Comparison of ENCODE assay signal across 8 cellular contexts in the genomic region with DNA sequence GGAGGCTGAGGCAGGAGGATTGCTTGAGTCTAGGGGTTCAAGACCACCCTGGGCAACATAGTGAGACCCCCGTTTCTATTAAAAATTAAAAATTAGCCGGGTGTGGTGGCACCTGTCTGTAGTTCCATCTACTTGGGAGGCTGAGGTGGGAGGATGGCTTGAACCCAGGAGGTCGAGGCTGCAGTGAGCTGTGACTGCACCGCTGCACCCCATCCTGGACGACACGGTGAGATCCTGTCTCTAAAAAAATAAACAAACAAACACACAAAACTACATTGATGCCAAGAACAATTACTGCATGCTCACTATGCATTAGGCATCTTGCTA. TPM values are rescaled to one million over a fixed set of nuclear protein-coding genes. Genes with fewer than 3 reads are reported as not detected.
DNase-seq lines count a peak whose midpoint lies in the region; ATAC-seq, FAIRE-seq and TF ChIP-seq lines count a peak whose summit lies in the region.

No MANE protein-coding gene starts in this region.

- no peak for ATAC-seq in HepG2
- ATAC-seq in HG03342 (IDR thresholded peaks at IDR 0.05; ENCODE audit: unreplicated experiment): no peak

- in situ Hi-C loops in astrocyte of the spinal cord (cut with HindIII; ENCODE audit: low sequenced_read_pairs): no loop called here
- in situ Hi-C loops in HepG2 (cut with HindIII; ENCODE audit: extremely low pct_ligation_motif_present, low pct_unique_long_range_greater_than_20kb): no loop called here

- BruUV-seq in HepG2 (replicated peaks; lab: Mats Ljungman, UMichigan): TSS peak; percentile 98

- H3K27me3 ChIP-seq in HepG2 (ENCODE audit: control insufficient read depth in 1 of 2, insufficient read depth in 2 of 2, low read length in 2 of 2) (no peaks in the 10 kb centered on the region), thyroid gland (no peaks in the 10 kb centered on the region)

- H3K9me3 ChIP-seq in HepG2 (ENCODE audit: low read length) (no peaks in the 10 kb centered on the region), thyroid gland (no peaks in the 10 kb centered on the region)

- POLR2A ChIA-PET in HepG2 (lab: Yijun Ruan, JAX): interaction anchor here (1.0 to 2.7 kb wide), 6 partner anchors 9 to 292 kb away, joined by 3 to 23 read pairs (median 4); no protein-coding TSS in a partner anchor

- H3K4me1 ChIP-seq in HepG2 (ENCODE audit: insufficient read depth, low read length): peaks cover 60% of the 10 kb centered on the region
- peaks cover 19 to 44% of the 10 kb centered on the region in 2 donors for H3K4me1 ChIP-seq in thyroid gland

- no peak for TF ChIP-seq RAD21 in HepG2 (CRISPR knock-in tag; IDR thresholded peaks at IDR 0.05)

- peaks cover 2% of the 10 kb centered on the region for H3K36me3 Mint-ChIP-seq in activated T-cell treated with anti-CD3 and anti-CD28 coated beads, Interleukin-2, amount 50 U/mL, for 24 hours (ENCODE audit: low read depth)

- H3K9ac ChIP-seq in HepG2 (ENCODE audit: insufficient read depth, low read depth, low read length): peak overlapping the region; percentile 78

- no peaks in the 10 kb centered on the region for H3K9me3 Mint-ChIP-seq in activated T-cell treated with anti-CD3 and anti-CD28 coated beads, Interleukin-2, amount 50 U/mL, for 24 hours

- H3K4me3 ChIP-seq in astrocyte of the spinal cord (ENCODE audit: low read depth, low read length) (peak overlapping the region; percentile 60), HepG2 (replicated peaks in 1 of 3; ENCODE audit: insufficient read depth in 1 of 3, low read depth in 2 of 3, low read length in 3 of 3) (peak overlapping the region; percentile 57 to 87 (median 80)), thyroid gland (replicated peaks in 1 of 3) (peak overlapping the region in 1 of 3 donors; percentile 69)

- no peak for DNase-seq in activated T-cell treated with anti-CD3 and anti-CD28 coated beads, Interleukin-2, amount 50 U/mL, for 24 hours
- DNase-seq in activated T-cell treated with anti-CD3 and anti-CD28 coated beads, Interleukin-2, amount 50 U/mL, for 1 hour: no peak
- DNase-seq in astrocyte of the spinal cord (ENCODE audit: low read depth, low spot score) (no peak), HepG2 (ENCODE audit: low spot score) (no peak), thyroid gland (no peak), NCI-H524 treated with DMSO at 0.1 percent for 48 hours (lab: John Stamatoyannopoulos, UW) (no peak), 8988T (no peak)

- H3K36me3 ChIP-seq in HepG2 (replicated peaks in 1 of 2; ENCODE audit: control insufficient read depth in 1 of 2, insufficient read depth in 2 of 2, low read length in 2 of 2): no peaks in the 10 kb centered on the region
- H3K36me3 ChIP-seq in thyroid gland: no peaks in the 10 kb centered on the region

- TF ChIP-seq CTCF in astrocyte of the spinal cord (IDR thresholded peaks at IDR 0.05; ENCODE audit: low read depth, low read length): no peak
- TF ChIP-seq CTCF in HepG2 (CRISPR knock-in tag; IDR thresholded peaks at IDR 0.05): no peak
- no peak for TF ChIP-seq CTCF in thyroid gland (IDR thresholded peaks at IDR 0.05)

- no peak for FAIRE-seq in HepG2 (lab: Jason Lieb, UNC)

- H3K4me3 Mint-ChIP-seq in activated T-cell treated with anti-CD3 and anti-CD28 coated beads, Interleukin-2, amount 50 U/mL, for 24 hours: peak overlapping the region; percentile 80

- peaks cover 27% of the 10 kb centered on the region for H3K79me2 ChIP-seq in HepG2 (ENCODE audit: insufficient read depth, low read length)

- H4K20me1 ChIP-seq in HepG2 (ENCODE audit: insufficient read depth, low read length): peaks cover 8% of the 10 kb centered on the region; the same call in 1 of the 2 replicates

- H3K27me3 Mint-ChIP-seq in activated T-cell treated with anti-CD3 and anti-CD28 coated beads, Interleukin-2, amount 50 U/mL, for 24 hours: no peaks in the 10 kb centered on the region

- H2AFZ ChIP-seq in HepG2 (ENCODE audit: low read length): no peak overlapping the region

- H3K27ac Mint-ChIP-seq in activated T-cell treated with anti-CD3 and anti-CD28 coated beads, Interleukin-2, amount 50 U/mL, for 24 hours: peak overlapping the region; percentile 64

- WGBS in HepG2 (ENCODE audit: low lambda C conversion rate): 43% methylated on average over 6 of the region's 6 CpGs
- WGBS in thyroid gland, 2 donors: 57 to 67% methylated on average over 6 of the region's 6 CpGs

- H3K27ac ChIP-seq in HepG2 (ENCODE audit: extremely low read length, insufficient read depth, low read length): peak overlapping the region; percentile 70
- peak overlapping the region in 2 of 3 donors; percentile 44 to 55 for H3K27ac ChIP-seq in thyroid gland

- H3K4me2 ChIP-seq in HepG2 (ENCODE audit: low read depth, low read length): peak overlapping the region; percentile 100

- TF ChIP-seq POLR2A in HepG2 (IDR thresholded peaks at IDR 0.05; ENCODE audit: insufficient read depth in 1 of 2, low read depth in 2 of 2, low read length in 2 of 2) (no peak), thyroid gland (IDR thresholded peaks at IDR 0.05) (no peak)

- intact Hi-C loops in HepG2 (cut with micrococcal nuclease; ENCODE audit: unreplicated experiment) (no loop called here), thyroid gland (cut with DNase I) (no loop called here)

- peaks cover 48% of the 10 kb centered on the region for H3K4me1 Mint-ChIP-seq in activated T-cell treated with anti-CD3 and anti-CD28 coated beads, Interleukin-2, amount 50 U/mL, for 24 hours (ENCODE audit: low read depth)

- CTCF ChIA-PET in HepG2 (lab: Yijun Ruan, JAX; ENCODE audit: low intra/inter-chr PET ratio, low total read pairs): no interaction called here

- TF ChIP-seq EP300 in HepG2 (IDR thresholded peaks at IDR 0.05; ENCODE audit: low read depth in 2 of 2, low read length in 2 of 2): no peak
- no peak for TF ChIP-seq EP300 in HepG2 (CRISPR knock-in tag; IDR thresholded peaks at IDR 0.05; ENCODE audit: borderline replicate concordance)

RNA-seq across cellular contexts. Expression of gene CHST12, which starts 0.8 kb away (rescaled TPM):
- total RNA-seq in HepG2 (2016; rRNA removed; fragmentation: Illumina TruSeq; extraction: Trizol) (3.7 and 6.4 TPM in 2 replicates), thyroid gland (10 to 100 TPM; 15.3 to 24.2 (median 19.2) TPM)
- total RNA-seq in HepG2 (2016; cell fraction: cytosol; rRNA removed; fragmentation: Illumina TruSeq; extraction: Trizol; ENCODE audit: low read depth): 1.4 and 1.5 TPM in 2 replicates
- total RNA-seq in HepG2 (2016; cell fraction: insoluble cytoplasmic fraction; rRNA removed; fragmentation: Illumina TruSeq; extraction: Trizol): 3.5 and 6.3 TPM in 2 replicates
- 3.9 and 4.8 TPM in 2 replicates for total RNA-seq in HepG2 (2016; cell fraction: membrane; rRNA removed; fragmentation: Illumina TruSeq; extraction: Trizol)
- 5.8 and 6.9 TPM in 2 replicates for total RNA-seq in HepG2 (2016; cell fraction: nucleus; rRNA removed; fragmentation: Illumina TruSeq; extraction: Trizol)
- polyA plus RNA-seq in HepG2 (2011; rRNA removed): 15.8 and 17.0 TPM in 2 replicates
- polyA plus RNA-seq in HepG2 (2011; cell fraction: cytosol; rRNA removed): 14.4 and 28.9 TPM in 2 replicates
- 16.3 and 21.2 TPM in 2 replicates for polyA plus RNA-seq in HepG2 (2011; cell fraction: nucleus; rRNA removed)
- polyA plus RNA-seq in HepG2 (2012): 8.1 and 11.8 TPM in 2 replicates
- polyA plus RNA-seq in HepG2 (2016; cell fraction: cytosol; fragmentation: Illumina TruSeq; extraction: Trizol; ENCODE audit: low read depth): 3.3 and 4.7 TPM in 2 replicates
- polyA plus RNA-seq in HepG2 (2016; cell fraction: insoluble cytoplasmic fraction; fragmentation: Illumina TruSeq; extraction: Trizol; ENCODE audit: low read depth): 5.7 and 8.1 TPM in 2 replicates
- polyA plus RNA-seq in HepG2 (2016; cell fraction: membrane; fragmentation: Illumina TruSeq; extraction: Trizol; ENCODE audit: low read depth): 5.6 and 6.2 TPM in 2 replicates
- 21.2 and 23.6 TPM in 2 replicates for polyA plus RNA-seq in HepG2 (2016; cell fraction: nucleus; fragmentation: Illumina TruSeq; extraction: Trizol; ENCODE audit: insufficient read depth, low read depth)
- polyA minus RNA-seq in HepG2 (2011; rRNA and poly(A)+ RNA removed; ENCODE audit: low replicate concordance): 12.0 and 35.8 TPM in 2 replicates
- 12.9 and 20.5 TPM in 2 replicates for polyA minus RNA-seq in HepG2 (2011; cell fraction: cytosol; rRNA and poly(A)+ RNA removed)
- polyA minus RNA-seq in HepG2 (2011; cell fraction: nucleus; rRNA and poly(A)+ RNA removed): 5.7 TPM in 2 replicates

RNA-seq across cellular contexts. Expression of gene EIF3B, which starts 48.0 kb away (rescaled TPM):
- total RNA-seq in HepG2 (2016; rRNA removed; fragmentation: Illumina TruSeq; extraction: Trizol) (241 and 244 TPM in 2 replicates), thyroid gland (100 to 1,000 TPM in 3 of 4 donors, 10 to 100 TPM in 1; 89.4 to 122 (median 111) TPM)
- 49.6 and 52.0 TPM in 2 replicates for total RNA-seq in HepG2 (2016; cell fraction: cytosol; rRNA removed; fragmentation: Illumina TruSeq; extraction: Trizol; ENCODE audit: low read depth)
- 219 and 236 TPM in 2 replicates for total RNA-seq in HepG2 (2016; cell fraction: insoluble cytoplasmic fraction; rRNA removed; fragmentation: Illumina TruSeq; extraction: Trizol)
- total RNA-seq in HepG2 (2016; cell fraction: membrane; rRNA removed; fragmentation: Illumina TruSeq; extraction: Trizol): 63.0 and 67.9 TPM in 2 replicates
- total RNA-seq in HepG2 (2016; cell fraction: nucleus; rRNA removed; fragmentation: Illumina TruSeq; extraction: Trizol): 134 and 151 TPM in 2 replicates
- 91.2 and 92.2 TPM in 2 replicates for polyA plus RNA-seq in HepG2 (2011; rRNA removed)
- polyA plus RNA-seq in HepG2 (2011; cell fraction: cytosol; rRNA removed): 70.3 and 78.7 TPM in 2 replicates
- polyA plus RNA-seq in HepG2 (2011; cell fraction: nucleus; rRNA removed): 243 and 250 TPM in 2 replicates
- 151 and 176 TPM in 2 replicates for polyA plus RNA-seq in HepG2 (2012)
- 11.2 and 14.3 TPM in 2 replicates for polyA plus RNA-seq in HepG2 (2016; cell fraction: cytosol; fragmentation: Illumina TruSeq; extraction: Trizol; ENCODE audit: low read depth)
- 177 and 198 TPM in 2 replicates for polyA plus RNA-seq in HepG2 (2016; cell fraction: insoluble cytoplasmic fraction; fragmentation: Illumina TruSeq; extraction: Trizol; ENCODE audit: low read depth)
- 27.4 and 32.0 TPM in 2 replicates for polyA plus RNA-seq in HepG2 (2016; cell fraction: membrane; fragmentation: Illumina TruSeq; extraction: Trizol; ENCODE audit: low read depth)
- 244 and 264 TPM in 2 replicates for polyA plus RNA-seq in HepG2 (2016; cell fraction: nucleus; fragmentation: Illumina TruSeq; extraction: Trizol; ENCODE audit: insufficient read depth, low read depth)
- polyA minus RNA-seq in HepG2 (2011; rRNA and poly(A)+ RNA removed; ENCODE audit: low replicate concordance): 152 and 244 TPM in 2 replicates
- polyA minus RNA-seq in HepG2 (2011; cell fraction: cytosol; rRNA and poly(A)+ RNA removed): 100 and 101 TPM in 2 replicates
- polyA minus RNA-seq in HepG2 (2011; cell fraction: nucleus; rRNA and poly(A)+ RNA removed): 124 and 130 TPM in 2 replicates
